29 cellular contexts compared by ENCODE assay signal in the genomic region with DNA sequence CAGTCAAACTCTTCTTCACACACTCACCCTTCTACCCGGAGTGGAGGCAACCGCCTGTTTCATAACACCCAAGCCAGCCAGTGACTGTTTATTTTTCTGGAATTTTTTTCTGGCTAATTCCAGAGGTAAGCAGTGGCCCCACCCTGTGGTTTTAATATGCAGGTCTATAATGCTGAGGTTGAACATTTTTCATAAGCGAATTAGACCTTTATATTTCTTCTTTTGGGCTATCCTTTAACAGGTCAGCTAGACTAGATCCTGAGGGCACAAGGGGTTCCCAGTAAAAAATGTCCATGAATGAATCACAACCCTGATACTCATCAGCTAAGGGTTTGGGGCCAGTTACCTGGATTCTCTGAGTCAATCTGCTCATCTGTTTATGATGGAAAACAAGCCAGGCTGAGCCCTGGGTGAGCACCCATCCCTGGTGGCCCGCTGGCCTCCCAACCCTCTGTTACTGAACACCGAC.
A peak's percentile ranks its signal among the peaks of the same experiment; 100 is the strongest.
DNase-seq lines count a peak whose midpoint lies in the region; ATAC-seq and TF ChIP-seq lines count a peak whose summit lies in the region.
"Had no signal": no experiment of that assay in that cellular context is flagged by ENCODE, and none has a peak within 500 bp of the region (broad histone marks: within the 10 kb centered on the region; RNA-seq: fewer than 3 reads in every experiment).

No MANE protein-coding gene starts in this region.

- H3K4me1 Mint-ChIP-seq in CD8-positive, alpha-beta memory T cell: no peaks in the 10 kb centered on the region
- H3K4me1 Mint-ChIP-seq in CD8-positive, alpha-beta T cell (ENCODE audit: low read depth): no peaks in the 10 kb centered on the region
- H3K4me1 Mint-ChIP-seq: activated CD4-positive, alpha-beta T cell treated with anti-CD3 and anti-CD28 coated beads, Interleukin-2, amount 10 ng/mL, durations not matched to agents 24 days and 14 days; activated CD8-positive, alpha-beta memory T cell treated with anti-CD3 and anti-CD28 coated beads, Interleukin-2, amount 10 ng/mL, durations not matched to agents 7 days and 5 days had no signal

- no peaks in the 10 kb centered on the region for H3K9me3 Mint-ChIP-seq in CD8-positive, alpha-beta memory T cell
- no peaks in the 10 kb centered on the region for H3K9me3 Mint-ChIP-seq in CD8-positive, alpha-beta T cell
- H3K9me3 Mint-ChIP-seq: activated CD4-positive, alpha-beta T cell treated with anti-CD3 and anti-CD28 coated beads, Interleukin-2, amount 10 ng/mL, durations not matched to agents 24 days and 14 days; activated naive CD4-positive, alpha-beta T cell treated with anti-CD3 and anti-CD28 coated beads for 36 hours; activated T-cell treated with anti-CD3 and anti-CD28 coated beads, Interleukin-2, amount 50 U/mL, for 72 hours had no signal

- H3K27ac Mint-ChIP-seq in CD8-positive, alpha-beta memory T cell: no peak overlapping the region
- no peak overlapping the region for H3K27ac Mint-ChIP-seq in CD8-positive, alpha-beta T cell
- H3K27ac Mint-ChIP-seq: activated CD4-positive, alpha-beta T cell treated with anti-CD3 and anti-CD28 coated beads, Interleukin-2, amount 10 ng/mL, durations not matched to agents 24 days and 14 days; activated CD8-positive, alpha-beta memory T cell treated with anti-CD3 and anti-CD28 coated beads, Interleukin-2, amount 10 ng/mL, durations not matched to agents 7 days and 5 days; activated naive CD4-positive, alpha-beta T cell treated with anti-CD3 and anti-CD28 coated beads for 36 hours; activated T-cell treated with anti-CD3 and anti-CD28 coated beads, Interleukin-2, amount 50 U/mL, for 72 hours had no signal

- peaks cover 13 to 55% of the 10 kb centered on the region in 2 donors for H3K27me3 Mint-ChIP-seq in CD8-positive, alpha-beta memory T cell
- H3K27me3 Mint-ChIP-seq in CD8-positive, alpha-beta T cell (ENCODE audit: low read depth): peaks cover 8% of the 10 kb centered on the region
- H3K27me3 Mint-ChIP-seq: activated CD4-positive, alpha-beta T cell treated with anti-CD3 and anti-CD28 coated beads, Interleukin-2, amount 10 ng/mL, durations not matched to agents 24 days and 14 days had no signal

- peak; percentile 9 for DNase-seq in HCEC 1CT
- DNase-seq in amniotic epithelial cell (ENCODE audit: low read depth): peak; percentile 48
- peak; percentile 44 for DNase-seq in kidney tubule cell (ENCODE audit: low spot score)
- DNase-seq in sigmoid colon: no peak
- DNase-seq in CD8-positive, alpha-beta memory T cell: no peak
- DNase-seq in CD8-positive, alpha-beta T cell: no peak
- DNase-seq in SHP77 (lab: John Stamatoyannopoulos, UW): no peak
- DNase-seq: activated CD4-positive, alpha-beta T cell treated with anti-CD3 and anti-CD28 coated beads, Interleukin-2, amount 10 ng/mL, durations not matched to agents 24 days and 14 days; activated CD8-positive, alpha-beta memory T cell treated with anti-CD3 and anti-CD28 coated beads, Interleukin-2, amount 10 ng/mL, durations not matched to agents 7 days and 5 days; activated naive CD4-positive, alpha-beta T cell treated with anti-CD3 and anti-CD28 coated beads for 36 hours; activated T-cell treated with anti-CD3 and anti-CD28 coated beads, Interleukin-2, amount 50 U/mL, for 72 hours; amygdala; cortex of kidney; Kasumi-1; kidney glomerular epithelial cell; mesenchymal stem cell; NCI-H1048; NCI-H187; NCI-H2227 treated with DMSO at 0.1 percent for 48 hours; stimulated activated CD4-positive, alpha-beta T cell treated with anti-CD3 and anti-CD28 coated beads, Interleukin-12 subunit alpha, Interleukin-12 subunit beta, amount 100 ng/mL, for 4 hours; stimulated activated CD4-positive, alpha-beta T cell treated with anti-CD3 and anti-CD28 coated beads, Interleukin-4, amount 100 ng/mL, for 24 hours; stimulated activated naive CD4-positive, alpha-beta T cell; T-helper 2 cell; thyroid gland had no signal

- no peaks in the 10 kb centered on the region for H3K36me3 Mint-ChIP-seq in CD8-positive, alpha-beta memory T cell
- H3K36me3 Mint-ChIP-seq in CD8-positive, alpha-beta T cell: no peaks in the 10 kb centered on the region
- H3K36me3 Mint-ChIP-seq: activated CD8-positive, alpha-beta memory T cell treated with anti-CD3 and anti-CD28 coated beads, Interleukin-2, amount 10 ng/mL, durations not matched to agents 7 days and 5 days had no signal

- 64 to 89% methylated on average over 5 of the region's 5 CpGs for WGBS in sigmoid colon, 2 donors

- intact Hi-C loops in sigmoid colon (cut with DNase I): no loop called here
- intact Hi-C loops in CD8-positive, alpha-beta T cell (cut with DNase I, micrococcal nuclease): no loop called here

- TF ChIP-seq EP300 in sigmoid colon (IDR thresholded peaks at IDR 0.05): no peak

- H3K36me3 ChIP-seq in sigmoid colon: peaks cover 0 to 18% (median 2%) of the 10 kb centered on the region in 4 donors
- no peaks in the 10 kb centered on the region for H3K36me3 ChIP-seq in CD8-positive, alpha-beta memory T cell (ENCODE audit: insufficient read depth, low read length)
- H3K36me3 ChIP-seq in CD8-positive, alpha-beta T cell (ENCODE audit: insufficient read depth, low read length): no peaks in the 10 kb centered on the region
- H3K36me3 ChIP-seq: cardiac muscle cell, thyroid gland had no signal

- peaks cover 0 to 68% (median 65%) of the 10 kb centered on the region in 4 donors for H3K4me1 ChIP-seq in sigmoid colon
- H3K4me1 ChIP-seq in CD8-positive, alpha-beta memory T cell (ENCODE audit: insufficient read depth, low read length): no peaks in the 10 kb centered on the region
- no peaks in the 10 kb centered on the region for H3K4me1 ChIP-seq in CD8-positive, alpha-beta T cell (ENCODE audit: insufficient read depth, low read length)

- POLR2A ChIA-PET in CD8-positive, alpha-beta memory T cell (lab: Charles Lee): no interaction called here
- POLR2A ChIA-PET in CD8-positive, alpha-beta T cell (lab: Charles Lee): no interaction called here

- H3K27me3 ChIP-seq in sigmoid colon: no peaks in the 10 kb centered on the region
- no peaks in the 10 kb centered on the region for H3K27me3 ChIP-seq in CD8-positive, alpha-beta memory T cell (ENCODE audit: insufficient read depth, low read length, poor library complexity, severe bottlenecking)
- H3K27me3 ChIP-seq in CD8-positive, alpha-beta T cell (ENCODE audit: insufficient read depth, low read length): no peaks in the 10 kb centered on the region
- H3K27me3 ChIP-seq: cardiac muscle cell, right atrium auricular region, thyroid gland had no signal

- H3K4me3 ChIP-seq in sigmoid colon: no peak overlapping the region
- no peak overlapping the region for H3K4me3 ChIP-seq in CD8-positive, alpha-beta memory T cell (ENCODE audit: low read length)
- no peak overlapping the region for H3K4me3 ChIP-seq in CD8-positive, alpha-beta T cell (ENCODE audit: low read depth, low read length)
- H3K4me3 ChIP-seq: cardiac muscle cell, right atrium auricular region, SK-N-MC, thyroid gland had no signal

- CTCF ChIA-PET in CD8-positive, alpha-beta memory T cell (lab: Charles Lee): no interaction called here
- CTCF ChIA-PET in CD8-positive, alpha-beta T cell (lab: Charles Lee): interaction anchor here (0.6 kb wide), 1 partner anchor 28 kb away, joined by 3 read pairs; no protein-coding TSS in a partner anchor

- no peak overlapping the region for H3K4me3 Mint-ChIP-seq in CD8-positive, alpha-beta memory T cell
- no peak overlapping the region for H3K4me3 Mint-ChIP-seq in CD8-positive, alpha-beta T cell
- H3K4me3 Mint-ChIP-seq: activated CD4-positive, alpha-beta T cell treated with anti-CD3 and anti-CD28 coated beads, Interleukin-2, amount 10 ng/mL, durations not matched to agents 24 days and 14 days; activated CD8-positive, alpha-beta memory T cell treated with anti-CD3 and anti-CD28 coated beads, Interleukin-2, amount 10 ng/mL, durations not matched to agents 7 days and 5 days; activated naive CD4-positive, alpha-beta T cell treated with anti-CD3 and anti-CD28 coated beads for 36 hours; activated T-cell treated with anti-CD3 and anti-CD28 coated beads, Interleukin-2, amount 50 U/mL, for 72 hours had no signal

- H3K27ac ChIP-seq in sigmoid colon: peak overlapping the region; percentile 68 to 77 (median 75)
- no peak overlapping the region for H3K27ac ChIP-seq in CD8-positive, alpha-beta memory T cell (ENCODE audit: low read depth, low read length)
- no peak overlapping the region for H3K27ac ChIP-seq in CD8-positive, alpha-beta T cell (ENCODE audit: low read depth, low read length)
- H3K27ac ChIP-seq: cardiac muscle cell, SK-N-MC, thyroid gland, VCaP had no signal

- ATAC-seq in GM19452 (IDR thresholded peaks at IDR 0.05; ENCODE audit: unreplicated experiment): no peak
- ATAC-seq in CD8-positive, alpha-beta T cell: no peak
- ATAC-seq: activated CD8-positive, alpha-beta memory T cell treated with anti-CD3 and anti-CD28 coated beads, Interleukin-2, amount 10 ng/mL, durations not matched to agents 7 days and 5 days; activated T-cell treated with anti-CD3 and anti-CD28 coated beads, Interleukin-2, amount 50 U/mL, for 72 hours had no signal

- TF ChIP-seq CTCF in sigmoid colon (IDR thresholded peaks at IDR 0.05): no peak
- no peak for TF ChIP-seq CTCF in CD8-positive, alpha-beta T cell (IDR thresholded peaks at IDR 0.05)

- no peak for TF ChIP-seq POLR2A in sigmoid colon (IDR thresholded peaks at IDR 0.05)

- H3K9me3 ChIP-seq in sigmoid colon: no peaks in the 10 kb centered on the region
- H3K9me3 ChIP-seq in CD8-positive, alpha-beta memory T cell (ENCODE audit: low read length): no peaks in the 10 kb centered on the region
- no peaks in the 10 kb centered on the region for H3K9me3 ChIP-seq in CD8-positive, alpha-beta T cell (ENCODE audit: low read length)
- H3K9me3 ChIP-seq: right atrium auricular region, thyroid gland had no signal

Comparison
In these comparisons a context has a peak if more than half of its experiments do, and no peak if none do; other contexts are left out.
1. DNase-seq: peak in HCEC 1CT (single experiment), amniotic epithelial cell (single experiment) and kidney tubule cell (single experiment); none in sigmoid colon (single experiment), CD8-positive, alpha-beta memory T cell (0 of 5), CD8-positive, alpha-beta T cell (0 of 7) and SHP77 (0 of 2).
2. H3K27ac ChIP-seq: peak in sigmoid colon (4 of 4); none in CD8-positive, alpha-beta memory T cell (single experiment) and CD8-positive, alpha-beta T cell (single experiment).